ENCODE assay signal across 8 cellular contexts in the genomic region with DNA sequence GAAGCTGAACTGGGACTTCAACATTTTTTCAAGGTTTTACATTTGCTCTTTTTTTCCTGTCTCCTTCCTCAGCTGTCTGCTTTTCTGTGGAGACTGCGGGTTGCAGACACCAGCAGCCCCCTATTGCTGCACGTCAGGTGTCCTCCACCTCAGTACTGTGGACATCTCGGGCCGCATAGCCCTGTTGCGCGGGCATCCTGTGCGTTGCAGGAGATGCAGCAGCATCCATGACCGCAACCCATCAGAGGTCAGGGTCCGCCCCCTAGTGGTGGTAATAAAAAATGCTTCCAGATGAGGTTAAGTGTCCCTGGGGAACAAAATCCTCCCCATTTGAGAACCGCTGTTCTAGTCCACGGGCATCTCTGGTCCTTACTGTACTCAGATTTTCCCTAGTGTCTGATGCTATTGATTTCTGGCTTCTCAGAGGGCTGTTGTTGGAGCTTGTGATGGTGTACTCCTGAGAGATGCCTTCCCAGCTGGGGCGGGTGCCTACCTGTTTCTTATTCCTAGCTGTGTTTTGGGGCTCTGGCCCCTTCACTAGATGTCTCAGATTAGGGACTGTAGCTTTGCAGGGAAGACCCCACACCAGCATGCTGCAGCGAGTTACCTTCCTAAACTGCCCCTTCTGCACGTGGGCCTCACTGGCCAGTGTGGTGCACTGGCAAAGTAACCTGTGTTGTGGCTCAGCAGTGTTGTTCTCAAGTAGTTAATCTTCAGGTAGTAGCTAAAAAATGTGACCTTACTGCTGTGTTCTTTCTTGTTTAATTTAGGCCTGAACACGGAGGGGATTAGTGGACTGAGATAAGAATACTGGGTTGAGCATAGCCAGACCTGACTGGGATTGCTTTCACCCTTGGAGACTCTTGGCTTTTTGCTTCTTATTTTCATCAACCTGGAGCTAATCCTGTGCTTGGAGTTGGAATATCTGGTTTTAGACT. TPM values are rescaled to one million over a fixed set of nuclear protein-coding genes. Genes with fewer than 3 reads are reported as not detected.
A peak's percentile ranks its signal among the peaks of the same experiment; 100 is the strongest.
DNase-seq lines count a peak whose midpoint lies in the region; ATAC-seq, FAIRE-seq and TF ChIP-seq lines count a peak whose summit lies in the region.

No MANE protein-coding gene starts in this region.

- ATAC-seq in HG03045 (IDR thresholded peaks at IDR 0.05; ENCODE audit: unreplicated experiment) (peak; percentile 78), activated B cell treated with CpG ODN at 0.5 μM for 24 hours (ENCODE audit: low read depth) (peak; percentile 95)

- H3K27me3 Mint-ChIP-seq in activated B cell treated with CpG ODN at 0.5 μM for 24 hours: no peaks in the 10 kb centered on the region

- H3K4me1 Mint-ChIP-seq in activated B cell treated with CpG ODN at 0.5 μM for 24 hours: peaks cover 6% of the 10 kb centered on the region

- H3K36me3 Mint-ChIP-seq in activated B cell treated with CpG ODN at 0.5 μM for 24 hours (ENCODE audit: low read depth): peaks cover 37% of the 10 kb centered on the region

- POLR2A ChIA-PET in activated B cell treated with CpG ODN at 0.5 μM for 24 hours (lab: Charles Lee): interaction anchor here (1.6 kb wide), 1 partner anchor 12 kb away, joined by 3 read pairs; no protein-coding TSS in a partner anchor

- no peak overlapping the region for H3K27ac Mint-ChIP-seq in activated B cell treated with CpG ODN at 0.5 μM for 24 hours

- H3K27ac ChIP-seq in kidney (ENCODE audit: low read depth in 2 of 2, low read length in 2 of 2): no peak overlapping the region

- H3K9me3 Mint-ChIP-seq in activated B cell treated with CpG ODN at 0.5 μM for 24 hours: no peaks in the 10 kb centered on the region

- CTCF ChIA-PET in activated B cell treated with CpG ODN at 0.5 μM for 24 hours (lab: Charles Lee): interaction anchor here (0.8 to 6.7 kb wide), 18 partner anchors 9 to 206 kb away, joined by 3 to 87 read pairs (median 4); no protein-coding TSS in a partner anchor

- intact Hi-C loops in activated B cell treated with CpG ODN at 0.5 μM for 24 hours (cut with micrococcal nuclease) (loop anchor here (1.0 kb wide), 6 partner anchors 28 to 206 kb away; a partner anchor contains a TSS), kidney (cut with DNase I) (no loop called here)

- no peak overlapping the region for H3K9ac ChIP-seq in kidney (ENCODE audit: low read length in 2 of 2)

- peak; percentile 67 for TF ChIP-seq CTCF in activated B cell treated with CpG ODN at 0.5 μM for 24 hours (IDR thresholded peaks at IDR 0.05)
- peak; percentile 88 for TF ChIP-seq CTCF in bronchial epithelial cell (IDR thresholded peaks at IDR 0.05; ENCODE audit: insufficient read depth, low read length, severe bottlenecking)
- TF ChIP-seq CTCF in kidney (IDR thresholded peaks at IDR 0.05; ENCODE audit: borderline replicate concordance, extremely low read depth, insufficient read depth): peak; percentile 88

- no peak overlapping the region for H3K4me3 Mint-ChIP-seq in activated B cell treated with CpG ODN at 0.5 μM for 24 hours

- no peaks in the 10 kb centered on the region for H3K9me3 ChIP-seq in kidney (ENCODE audit: control insufficient read depth in 1 of 2, low read length in 2 of 2)

- H3K4me3 ChIP-seq in bronchial epithelial cell (ENCODE audit: low read depth, low read length): no peak overlapping the region
- H3K4me3 ChIP-seq in kidney (ENCODE audit: low read length in 2 of 2): no peak overlapping the region

- no peaks in the 10 kb centered on the region for H3K4me1 ChIP-seq in kidney (ENCODE audit: control insufficient read depth in 1 of 2, insufficient read depth in 1 of 2, low read depth in 1 of 2, low read length in 2 of 2)

- no peak for FAIRE-seq in bronchial epithelial cell (lab: Jason Lieb, UNC)
- FAIRE-seq in kidney (lab: Jason Lieb, UNC): no peak

- H3K27me3 ChIP-seq in bronchial epithelial cell (ENCODE audit: control insufficient read depth, insufficient read depth, low read length): no peaks in the 10 kb centered on the region

- H3K36me3 ChIP-seq in bronchial epithelial cell (ENCODE audit: control insufficient read depth, insufficient read depth, low read length): peaks cover 7% of the 10 kb centered on the region
- peaks cover 0 to 7% of the 10 kb centered on the region in 2 donors for H3K36me3 ChIP-seq in kidney (ENCODE audit: control insufficient read depth in 1 of 2, insufficient read depth in 2 of 2, low read length in 2 of 2)

- DNase-seq in NCI-H748 (lab: John Stamatoyannopoulos, UW; ENCODE audit: unreplicated experiment) (peak; percentile 32), NCI-H748 treated with DMSO at 0.1 percent for 48 hours (lab: John Stamatoyannopoulos, UW) (no peak), NCI-H2171 treated with DMSO at 0.1 percent for 48 hours (lab: John Stamatoyannopoulos, UW) (peak; percentile 66), activated B cell treated with CpG ODN at 0.5 μM for 24 hours (peak; percentile 44), bronchial epithelial cell (ENCODE audit: low read depth) (peak; percentile 55), kidney (peak; percentile 82)
- peak; percentile 48 to 65 for DNase-seq in stimulated activated CD4-positive, alpha-beta T cell treated with anti-CD3 and anti-CD28 coated beads, Interleukin-1b, Interleukin-23, amount 100 ng/mL, for 4 hours (ENCODE audit: low read depth in 2 of 2)

RNA-seq across cellular contexts. Expression of a gene that starts 28.2 kb away (rescaled TPM):
- 40.3 and 44.6 TPM in 2 replicates for total RNA-seq in activated B cell treated with CpG ODN at 0.5 μM for 24 hours
- 43.4 and 48.1 TPM in 2 replicates for total RNA-seq in bronchial epithelial cell
- total RNA-seq in kidney: 51.2 TPM
- polyA plus RNA-seq in kidney (ENCODE audit: insufficient read depth, low read depth, low replicate concordance): 5.5 TPM

RNA-seq across cellular contexts. Expression of a gene that starts 43.5 kb away (rescaled TPM):
- total RNA-seq in activated B cell treated with CpG ODN at 0.5 μM for 24 hours: 52.5 and 60.3 TPM in 2 replicates
- total RNA-seq in bronchial epithelial cell: 109 and 176 TPM in 2 replicates
- 46.4 TPM for total RNA-seq in kidney
- polyA plus RNA-seq in kidney (ENCODE audit: insufficient read depth, low read depth, low replicate concordance): 20.0 TPM
